Comparison of ENCODE assay signal across 11 cellular contexts in the genomic region with DNA sequence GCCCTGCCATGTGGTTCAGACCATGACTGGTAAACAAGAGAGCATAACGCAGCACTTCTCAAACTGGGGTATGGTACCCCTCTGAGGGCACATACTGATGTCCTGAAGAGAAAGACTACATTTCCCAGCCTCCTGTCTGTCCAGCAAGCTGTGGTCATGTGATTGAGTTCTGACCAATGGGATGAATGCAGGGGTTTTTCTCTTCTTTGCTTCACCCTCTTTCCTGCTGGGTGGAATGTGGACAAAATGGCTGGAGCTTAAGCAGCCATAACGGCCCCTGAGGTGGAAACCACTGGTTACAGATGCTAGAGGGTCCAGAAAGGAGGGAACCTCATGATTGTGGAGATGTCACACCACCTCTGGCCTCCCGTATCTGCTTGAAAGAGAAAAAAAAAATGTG. TPM values are rescaled to one million over a fixed set of nuclear protein-coding genes. Genes with fewer than 3 reads are reported as not detected.
DNase-seq lines count a peak whose midpoint lies in the region; ATAC-seq and TF ChIP-seq lines count a peak whose summit lies in the region.
"Had no signal": no experiment of that assay in that cellular context is flagged by ENCODE, and none has a peak within 500 bp of the region (broad histone marks: within the 10 kb centered on the region; RNA-seq: fewer than 3 reads in every experiment).

No MANE protein-coding gene starts in this region.

- TF ChIP-seq EP300 in gastroesophageal sphincter (IDR thresholded peaks at IDR 0.05) (no peak), transverse colon (IDR thresholded peaks at IDR 0.05; ENCODE audit: low read depth) (no peak)

- WGBS in gastroesophageal sphincter (ENCODE audit: low coverage in 1 of 2), 2 donors = 86% methylated on average over 1 of the region's 3 CpGs; no CpG with 5 or more reads in 1 of the 2 donors
- WGBS in transverse colon (ENCODE audit: low coverage in 1 of 2), 2 donors = 61 to 100% methylated on average over 1 to 3 of the region's 3 CpGs

- in situ Hi-C loops in transverse colon (cut with MboI; ENCODE audit: low pct_ligation_motif_present in 1 of 4, low pct_unique_long_range_greater_than_20kb in 1 of 4, low sequenced_read_pairs in 3 of 4) = loop anchor here in 1 of 4 donors (10.0 kb wide), 1 partner anchor 167 kb away; no protein-coding TSS in a partner anchor

- H3K9ac ChIP-seq in fibroblast of lung (ENCODE audit: insufficient read depth, low read length) = no peak overlapping the region
- H3K9ac ChIP-seq: BLaER1 had no signal

- H3K4me3 Mint-ChIP-seq in GM23338 (no peak overlapping the region), endothelial cell (ENCODE audit: unreplicated experiment) (no peak overlapping the region)
- H3K4me3 Mint-ChIP-seq: central memory CD8-positive, alpha-beta T cell; nephron progenitor cell had no signal

- H3K27ac ChIP-seq in GM23338 (ENCODE audit: low read depth) (no peak overlapping the region), fibroblast of lung (ENCODE audit: insufficient read depth, low read length) (no peak overlapping the region), gastroesophageal sphincter (no peak overlapping the region), transverse colon (no peak overlapping the region)
- H3K27ac ChIP-seq: BLaER1 had no signal

- H3K4me3 ChIP-seq in GM23338 (no peak overlapping the region), fibroblast of lung (replicated peaks in 1 of 4; ENCODE audit: control extremely low read depth in 1 of 4, insufficient read depth in 1 of 4, low read depth in 3 of 4, low read length in 4 of 4) (no peak overlapping the region), gastroesophageal sphincter (no peak overlapping the region), transverse colon (no peak overlapping the region)
- H3K4me3 ChIP-seq: BLaER1 had no signal

- peaks cover 4% of the 10 kb centered on the region for H3K4me1 ChIP-seq in GM23338 (ENCODE audit: insufficient read depth)
- no peaks in the 10 kb centered on the region for H3K4me1 ChIP-seq in fibroblast of lung (ENCODE audit: control insufficient read depth, extremely low read depth, insufficient read depth, low read length)
- H3K4me1 ChIP-seq in gastroesophageal sphincter = peaks cover 0 to 6% (median 0%) of the 10 kb centered on the region in 3 donors
- no peaks in the 10 kb centered on the region for H3K4me1 ChIP-seq in transverse colon

- ATAC-seq in GM23338 = peak; percentile 45
- ATAC-seq in gastroesophageal sphincter = no peak

- H3K9me3 Mint-ChIP-seq in GM23338 (no peaks in the 10 kb centered on the region; the same call in 2 of the 3 replicates), endothelial cell (ENCODE audit: unreplicated experiment) (no peaks in the 10 kb centered on the region)
- H3K9me3 Mint-ChIP-seq: central memory CD8-positive, alpha-beta T cell; nephron progenitor cell had no signal

- H3K9me3 ChIP-seq in fibroblast of lung (ENCODE audit: control insufficient read depth, insufficient read depth, low read depth, low read length) = no peaks in the 10 kb centered on the region
- H3K9me3 ChIP-seq in gastroesophageal sphincter = no peaks in the 10 kb centered on the region
- no peaks in the 10 kb centered on the region for H3K9me3 ChIP-seq in transverse colon

- H3K36me3 Mint-ChIP-seq in GM23338 (ENCODE audit: low read depth) = no peaks in the 10 kb centered on the region; the same call in 2 of the 3 replicates
- H3K36me3 Mint-ChIP-seq in endothelial cell (ENCODE audit: low read depth, unreplicated experiment) = no peaks in the 10 kb centered on the region

- H3K9me2 ChIP-seq in GM23338 (ENCODE audit: insufficient read depth) = no peaks in the 10 kb centered on the region

- no peak overlapping the region for H3K4me2 ChIP-seq in GM23338
- H3K4me2 ChIP-seq in fibroblast of lung (ENCODE audit: extremely low read depth, insufficient read depth, low read length) = no peak overlapping the region
- H3K4me2 ChIP-seq: BLaER1 had no signal

- no peak overlapping the region for H2AFZ ChIP-seq in GM23338
- no peak overlapping the region for H2AFZ ChIP-seq in fibroblast of lung (ENCODE audit: low read length)

- no peaks in the 10 kb centered on the region; the same call in 1 of the 2 replicates for H3F3A ChIP-seq in GM23338 (replicated peaks; ENCODE audit: low read depth)

- H3K79me2 ChIP-seq in GM23338 (replicated peaks; ENCODE audit: insufficient read depth) = no peaks in the 10 kb centered on the region
- H3K79me2 ChIP-seq in fibroblast of lung (ENCODE audit: control insufficient read depth, insufficient read depth, low read length) = no peaks in the 10 kb centered on the region

- no peaks in the 10 kb centered on the region for H3K27me3 ChIP-seq in GM23338 (ENCODE audit: insufficient read depth)
- peaks cover 7% of the 10 kb centered on the region for H3K27me3 ChIP-seq in fibroblast of lung (ENCODE audit: control insufficient read depth, insufficient read depth, low read length)
- no peaks in the 10 kb centered on the region for H3K27me3 ChIP-seq in gastroesophageal sphincter
- H3K27me3 ChIP-seq in transverse colon = peaks cover 10% of the 10 kb centered on the region
- H3K27me3 ChIP-seq: BLaER1 had no signal

- DNase-seq in A172 (ENCODE audit: low spot score) (peak; percentile 32), GM23338 (ENCODE audit: low spot score) (peak; percentile 73), RPMI8226 (peak; percentile 28), fibroblast of lung (ENCODE audit: low read depth in 2 of 2) (peak; percentile 10 to 43), transverse colon (no peak), endothelial cell (ENCODE audit: low spot score) (no peak)
- DNase-seq in activated CD4-positive, alpha-beta T cell treated with anti-CD3 and anti-CD28 coated beads, Interleukin-2, amount 50 U/mL, for 48 hours = no peak
- DNase-seq: nephron progenitor cell had no signal

- H3K27me3 Mint-ChIP-seq in GM23338 (ENCODE audit: insufficient read depth, low read depth, poor library complexity) = peaks cover 1% of the 10 kb centered on the region
- H3K27me3 Mint-ChIP-seq in endothelial cell (ENCODE audit: unreplicated experiment) = peaks cover 8% of the 10 kb centered on the region

- H3K27ac Mint-ChIP-seq in GM23338 (no peak overlapping the region), endothelial cell (ENCODE audit: unreplicated experiment) (no peak overlapping the region)
- H3K27ac Mint-ChIP-seq: nephron progenitor cell had no signal

- H3K36me3 ChIP-seq in GM23338 (ENCODE audit: insufficient read depth) (no peaks in the 10 kb centered on the region), fibroblast of lung (ENCODE audit: control insufficient read depth, insufficient read depth, low read length) (no peaks in the 10 kb centered on the region), gastroesophageal sphincter (peaks cover 0 to 7% of the 10 kb centered on the region in 2 donors), transverse colon (no peaks in the 10 kb centered on the region)
- H3K36me3 ChIP-seq: BLaER1 had no signal

- H4K20me1 ChIP-seq in GM23338 (replicated peaks; ENCODE audit: insufficient read depth) = no peaks in the 10 kb centered on the region
- H4K20me1 ChIP-seq in fibroblast of lung (ENCODE audit: control insufficient read depth, extremely low read depth, insufficient read depth, low read length) = no peaks in the 10 kb centered on the region

- intact Hi-C loops in transverse colon (cut with DNase I; ENCODE audit: low total_unique reads) = no loop called here

- peaks cover 5% of the 10 kb centered on the region; the same call in 2 of the 3 replicates for H3K4me1 Mint-ChIP-seq in GM23338
- H3K4me1 Mint-ChIP-seq in endothelial cell (ENCODE audit: unreplicated experiment) = peaks cover 5% of the 10 kb centered on the region
- H3K4me1 Mint-ChIP-seq: central memory CD8-positive, alpha-beta T cell had no signal

- TF ChIP-seq CTCF in GM23338 (conservative IDR thresholded peaks at IDR 0.05; ENCODE audit: low read depth in 2 of 2) (no peak), fibroblast of lung (conservative IDR thresholded peaks at IDR 0.05 in 1 of 2, IDR thresholded peaks at IDR 0.05 in 1 of 2; ENCODE audit: low read depth in 1 of 2, low read length in 2 of 2) (no peak), gastroesophageal sphincter (IDR thresholded peaks at IDR 0.05) (no peak), transverse colon (IDR thresholded peaks at IDR 0.05) (no peak), endothelial cell (IDR thresholded peaks at IDR 0.05; ENCODE audit: unreplicated experiment) (no peak)

- TF ChIP-seq POLR2A in gastroesophageal sphincter (IDR thresholded peaks at IDR 0.05) = no peak
- TF ChIP-seq POLR2A in transverse colon (IDR thresholded peaks at IDR 0.05) = no peak

TF ChIP-seq in GM23338, 12 proteins besides CTCF, POLR2A, EP300 and RAD21:
- no peak for TF ChIP-seq ZNF114 (CRISPR knock-in tag; IDR thresholded peaks at IDR 0.05)
- TF ChIP-seq CREB1 (CRISPR knock-in tag; IDR thresholded peaks at IDR 0.05; ENCODE audit: low read depth) = 0 out of 2 replicates have a peak, but pooled peaks have one; percentile 18

RNA-seq across cellular contexts. Expression of a gene that starts 19.4 kb away (rescaled TPM):
- 0.31 and 0.41 TPM in 2 replicates for total RNA-seq in A172 (2014; rRNA removed; shearing (Covaris generic))
- 0.28 and 0.50 TPM in 2 replicates for total RNA-seq in GM23338 (2014; rRNA removed; shearing (Covaris generic))
- 0.29 and 0.42 TPM in 2 replicates for polyA plus RNA-seq in GM23338 (2016; fragmentation: Nextera tagmentation; extraction: Ambion mirVana)
- total RNA-seq in fibroblast of lung = under 0.01 TPM in 2 replicates
- polyA plus RNA-seq in fibroblast of lung = 0.07 and 0.08 TPM in 2 replicates
- 0.10 and 0.21 TPM in 2 replicates for polyA plus RNA-seq in fibroblast of lung (2012)
- polyA minus RNA-seq in fibroblast of lung (ENCODE audit: low replicate concordance) = 0.07 TPM in 1 of 2 replicates, not detected in the other
- 10 to 100 TPM; 26.3 to 44.1 (median 38.0) TPM for total RNA-seq in gastroesophageal sphincter
- 1 to 10 TPM; 1.9 to 5.6 (median 2.3) TPM for total RNA-seq in transverse colon
- total RNA-seq in endothelial cell (ENCODE audit: unreplicated experiment) = 0.36 TPM

Comparison
In these comparisons a context has a peak if more than half of its experiments do, and no peak if none do; other contexts are left out.
1. DNase-seq: peak in A172 (single experiment), GM23338 (single experiment), RPMI8226 (single experiment) and fibroblast of lung (2 of 2); none in transverse colon (single experiment), activated CD4-positive, alpha-beta T cell treated with anti-CD3 and anti-CD28 coated beads, Interleukin-2, amount 50 U/mL, for 48 hours (0 of 2) and endothelial cell (single experiment).
2. RNA of a gene that starts 19.4 kb away (total RNA-seq): 26.3 to 44.1 TPM in gastroesophageal sphincter; 1.9 to 5.6 TPM in transverse colon, 0.36 TPM in endothelial cell (single experiment), 0.31 to 0.41 TPM in A172, 0.28 to 0.50 TPM in GM23338 and under 0.01 TPM in fibroblast of lung; every median in the first group is over 4 times any median in the second.